Comparison of ENCODE assay signal across 4 cellular contexts in genomic region chr12:77640356-77640755, GRCh38.
TF ChIP-seq lines count a peak whose summit lies in the region.

No MANE protein-coding gene starts in this region.

TF ChIP-seq in SK-N-SH treated with all-trans-retinoic acid at 6 μM for 48 hours, 23 proteins besides CTCF, POLR2A, EP300 and RAD21 (continues in another document):
- TF ChIP-seq, protein P1, sequence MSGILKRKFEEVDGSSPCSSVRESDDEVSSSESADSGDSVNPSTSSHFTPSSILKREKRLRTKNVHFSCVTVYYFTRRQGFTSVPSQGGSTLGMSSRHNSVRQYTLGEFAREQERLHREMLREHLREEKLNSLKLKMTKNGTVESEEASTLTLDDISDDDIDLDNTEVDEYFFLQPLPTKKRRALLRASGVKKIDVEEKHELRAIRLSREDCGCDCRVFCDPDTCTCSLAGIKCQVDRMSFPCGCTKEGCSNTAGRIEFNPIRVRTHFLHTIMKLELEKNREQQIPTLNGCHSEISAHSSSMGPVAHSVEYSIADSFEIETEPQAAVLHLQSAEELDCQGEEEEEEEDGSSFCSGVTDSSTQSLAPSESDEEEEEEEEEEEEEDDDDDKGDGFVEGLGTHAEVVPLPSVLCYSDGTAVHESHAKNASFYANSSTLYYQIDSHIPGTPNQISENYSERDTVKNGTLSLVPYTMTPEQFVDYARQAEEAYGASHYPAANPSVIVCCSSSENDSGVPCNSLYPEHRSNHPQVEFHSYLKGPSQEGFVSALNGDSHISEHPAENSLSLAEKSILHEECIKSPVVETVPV (CRISPR knock-in tag; IDR thresholded peaks at IDR 0.05): no peak
- TF ChIP-seq OSR1 (CRISPR knock-in tag; IDR thresholded peaks at IDR 0.05) (no peak), ZFP3 (CRISPR knock-in tag; IDR thresholded peaks at IDR 0.05) (no peak), POU6F1 (CRISPR knock-in tag; IDR thresholded peaks at IDR 0.05; ENCODE audit: borderline replicate concordance, low read depth) (no peak), GLIS3 (CRISPR knock-in tag; IDR thresholded peaks at IDR 0.05) (no peak)

TF ChIP-seq in SK-N-SH, 30 proteins besides CTCF, POLR2A, EP300 and RAD21:
- no peak for TF ChIP-seq POLR2AphosphoS5 (IDR thresholded peaks at IDR 0.05; ENCODE audit: low read depth, low read length)
- no peak for TF ChIP-seq FOXM1 (IDR thresholded peaks at IDR 0.05; ENCODE audit: low read depth)
- TF ChIP-seq RFX5 (IDR thresholded peaks at IDR 0.05; ENCODE audit: low read length): no peak
- TF ChIP-seq MXI1 (IDR thresholded peaks at IDR 0.05; ENCODE audit: low read depth, low read length): no peak
- no peak for TF ChIP-seq GATA2 (CRISPR knock-in tag; IDR thresholded peaks at IDR 0.05)
- TF ChIP-seq JUND (IDR thresholded peaks at IDR 0.05): no peak
- TF ChIP-seq RCOR1 (IDR thresholded peaks at IDR 0.05; ENCODE audit: low read length): no peak
- no peak for TF ChIP-seq TEAD4 (IDR thresholded peaks at IDR 0.05; ENCODE audit: borderline replicate concordance, insufficient read depth)
- no peak for TF ChIP-seq TCF12 (IDR thresholded peaks at IDR 0.05)
- no peak for TF ChIP-seq ELF1 (IDR thresholded peaks at IDR 0.05)
- no peak for TF ChIP-seq FOXJ3 (CRISPR knock-in tag; IDR thresholded peaks at IDR 0.05)
- TF ChIP-seq, protein P2, sequence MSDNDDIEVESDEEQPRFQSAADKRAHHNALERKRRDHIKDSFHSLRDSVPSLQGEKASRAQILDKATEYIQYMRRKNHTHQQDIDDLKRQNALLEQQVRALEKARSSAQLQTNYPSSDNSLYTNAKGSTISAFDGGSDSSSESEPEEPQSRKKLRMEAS (IDR thresholded peaks at IDR 0.05; ENCODE audit: low read depth): no peak
- TF ChIP-seq NRF1 (IDR thresholded peaks at IDR 0.05; ENCODE audit: low read depth, low read length): no peak
- TF ChIP-seq EZH2phosphoT487 (IDR thresholded peaks at IDR 0.05; ENCODE audit: borderline replicate concordance, low read depth): no peak
- TF ChIP-seq TAF1 (IDR thresholded peaks at IDR 0.05; ENCODE audit: borderline replicate concordance, low read depth, low read length): no peak
- TF ChIP-seq USF2 (IDR thresholded peaks at IDR 0.05; ENCODE audit: borderline replicate concordance, low read depth, low read length): no peak
- TF ChIP-seq REST (IDR thresholded peaks at IDR 0.05; ENCODE audit: low read depth, low read length): no peak

TF ChIP-seq in IMR-90, 13 proteins besides CTCF, POLR2A, EP300 and RAD21:
- TF ChIP-seq MAFK (IDR thresholded peaks at IDR 0.05; ENCODE audit: low read depth, low read length) (peak; percentile 92), FOS (IDR thresholded peaks at IDR 0.05; ENCODE audit: low read depth, low read length) (no peak), NFE2L2 (IDR thresholded peaks at IDR 0.05; ENCODE audit: low read depth, low read length) (no peak), SMC3 (IDR thresholded peaks at IDR 0.05; ENCODE audit: low read depth, low read length) (no peak)

TF ChIP-seq in H1, 55 proteins besides CTCF, POLR2A, EP300 and RAD21:
- TF ChIP-seq TAF1 (IDR thresholded peaks at IDR 0.05; ENCODE audit: low read depth, low read length) (no peak), MAFK (IDR thresholded peaks at IDR 0.05; ENCODE audit: low read depth, low read length) (peak; percentile 37; the same call in 1 of the 2 replicates)
